Comparison of ENCODE assay signal across 25 cellular contexts in the genomic region with DNA sequence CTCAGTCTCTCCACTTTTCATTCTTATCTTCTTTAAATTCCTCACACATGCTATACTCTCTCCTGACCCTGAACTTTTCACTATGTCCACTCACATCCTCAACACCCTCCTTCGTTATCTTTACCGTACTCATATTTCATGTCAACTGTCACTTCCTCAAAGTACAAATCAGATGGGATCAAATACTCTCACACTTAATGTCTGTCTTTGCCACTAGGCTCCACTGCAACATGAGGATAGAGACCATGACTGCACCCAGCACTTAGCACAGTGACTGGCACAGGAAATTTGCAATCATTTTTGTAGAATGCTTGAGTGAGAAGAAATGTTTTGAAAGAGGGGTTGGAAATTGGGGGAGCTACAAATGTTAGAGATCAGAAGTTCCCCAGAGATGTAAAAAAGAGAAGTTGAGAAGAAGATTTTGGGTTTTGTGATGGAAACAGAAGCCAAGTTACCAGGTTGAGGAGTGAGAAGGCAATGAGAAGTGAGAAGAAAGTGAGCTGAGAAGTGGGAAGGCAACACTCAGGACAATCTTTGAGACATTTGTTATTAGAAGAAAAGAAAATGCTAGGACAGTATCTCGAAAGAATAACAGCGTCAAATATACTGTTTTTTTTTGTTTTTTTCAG.
"Had no signal": no experiment of that assay in that cellular context is flagged by ENCODE, and none has a peak within 500 bp of the region (broad histone marks: within the 10 kb centered on the region; RNA-seq: fewer than 3 reads in every experiment).

No MANE protein-coding gene starts in this region.

- H3K4me3 ChIP-seq: dorsolateral prefrontal cortex, hepatocyte, lung, vagina had no signal

- H3K27ac Mint-ChIP-seq: activated CD4-positive, alpha-beta T cell treated with anti-CD3 and anti-CD28 coated beads for 36 hours; activated naive CD8-positive, alpha-beta T cell treated with anti-CD3 and anti-CD28 coated beads, Interleukin-2, amount 10 ng/mL, durations not matched to agents 7 days and 5 days; activated T-helper 1 cell treated with anti-CD3 and anti-CD28 coated beads, Interleukin-12 subunit alpha, Interleukin-12 subunit beta, Interleukin-2, Interleukin-4 antibody, amounts not matched to agents 30 ng/mL and 10 ng/mL and 1 ng/mL, durations not matched to agents 14 hours and 24 hours and 36 hours; endodermal cell; mesothelial cell of epicardium; nephron progenitor cell; T-helper 1 cell treated with Interleukin-12 subunit alpha and Interleukin-12 subunit beta and Interleukin-4 antibody, amounts not matched to agents 30 μg/mL and 1 μg/mL, for 36 hours had no signal

- ATAC-seq: activated CD4-positive, alpha-beta T cell treated with anti-CD3 and anti-CD28 coated beads for 36 hours; left colon; stimulated activated naive CD8-positive, alpha-beta T cell treated with anti-CD3 and anti-CD28 coated beads, Interleukin-15, Interleukin-2, amounts not matched to agents 100 U/mL and 50 U/mL, for 24 hours had no signal

- H3K36me3 ChIP-seq: vagina had no signal

- H3K4me1 ChIP-seq: vagina had no signal

- H3K36me3 Mint-ChIP-seq: mesothelial cell of epicardium had no signal

- H3K4me1 Mint-ChIP-seq: activated CD4-positive, alpha-beta T cell treated with anti-CD3 and anti-CD28 coated beads for 36 hours; mesothelial cell of epicardium; nephron progenitor cell had no signal

- H3K27me3 Mint-ChIP-seq: activated CD4-positive, alpha-beta T cell treated with anti-CD3 and anti-CD28 coated beads for 36 hours; activated naive CD8-positive, alpha-beta T cell treated with anti-CD3 and anti-CD28 coated beads, Interleukin-2, amount 10 ng/mL, durations not matched to agents 7 days and 5 days had no signal

- H3K27ac ChIP-seq: dorsolateral prefrontal cortex, epithelial cell of prostate, hepatocyte, vagina had no signal

- H3K4me3 Mint-ChIP-seq: activated CD4-positive, alpha-beta T cell treated with anti-CD3 and anti-CD28 coated beads for 36 hours; activated naive CD8-positive, alpha-beta T cell treated with anti-CD3 and anti-CD28 coated beads, Interleukin-2, amount 10 ng/mL, durations not matched to agents 7 days and 5 days; activated T-helper 1 cell treated with anti-CD3 and anti-CD28 coated beads, Interleukin-12 subunit alpha, Interleukin-12 subunit beta, Interleukin-2, Interleukin-4 antibody, amounts not matched to agents 30 ng/mL and 10 ng/mL and 1 ng/mL, durations not matched to agents 14 hours and 24 hours and 36 hours; endodermal cell; mesothelial cell of epicardium; nephron progenitor cell; T-helper 1 cell treated with Interleukin-12 subunit alpha and Interleukin-12 subunit beta and Interleukin-4 antibody, amounts not matched to agents 30 μg/mL and 1 μg/mL, for 36 hours had no signal

- H3K27me3 ChIP-seq: hepatocyte, vagina had no signal

- H3K9me3 ChIP-seq: vagina had no signal

- H3K9me3 Mint-ChIP-seq: activated T-helper 1 cell treated with anti-CD3 and anti-CD28 coated beads, Interleukin-12 subunit alpha, Interleukin-12 subunit beta, Interleukin-2, Interleukin-4 antibody, amounts not matched to agents 30 ng/mL and 10 ng/mL and 1 ng/mL, durations not matched to agents 14 hours and 24 hours and 36 hours; endodermal cell; T-helper 1 cell treated with Interleukin-12 subunit alpha and Interleukin-12 subunit beta and Interleukin-4 antibody, amounts not matched to agents 30 μg/mL and 1 μg/mL, for 36 hours had no signal

- DNase-seq: activated CD4-positive, alpha-beta T cell treated with anti-CD3 and anti-CD28 coated beads for 36 hours; activated CD4-positive, alpha-beta T cell treated with anti-CD3 and anti-CD28 coated beads, Interleukin-2, amount 50 U/mL, for 48 hours; activated naive CD4-positive, alpha-beta T cell; activated naive CD8-positive, alpha-beta T cell treated with anti-CD3 and anti-CD28 coated beads, Interleukin-2, amount 10 ng/mL, durations not matched to agents 7 days and 5 days; activated T-cell treated with anti-CD3 and anti-CD28 coated beads for 4 hours; amygdala; caudate nucleus; dorsolateral prefrontal cortex; endodermal cell; foreskin fibroblast; left colon; nephron progenitor cell; nucleus accumbens; posterior cingulate gyrus; stimulated activated CD8-positive, alpha-beta memory T cell treated with anti-CD3 and anti-CD28 coated beads, Interleukin-4, amount 100 ng/mL, for 48 hours; stimulated activated naive CD8-positive, alpha-beta T cell treated with anti-CD3 and anti-CD28 coated beads, Interleukin-15, Interleukin-2, amounts not matched to agents 100 U/mL and 50 U/mL, for 24 hours; substantia nigra; trophoblast cell had no signal
